9 cellular contexts compared by ENCODE assay signal in the genomic region with DNA sequence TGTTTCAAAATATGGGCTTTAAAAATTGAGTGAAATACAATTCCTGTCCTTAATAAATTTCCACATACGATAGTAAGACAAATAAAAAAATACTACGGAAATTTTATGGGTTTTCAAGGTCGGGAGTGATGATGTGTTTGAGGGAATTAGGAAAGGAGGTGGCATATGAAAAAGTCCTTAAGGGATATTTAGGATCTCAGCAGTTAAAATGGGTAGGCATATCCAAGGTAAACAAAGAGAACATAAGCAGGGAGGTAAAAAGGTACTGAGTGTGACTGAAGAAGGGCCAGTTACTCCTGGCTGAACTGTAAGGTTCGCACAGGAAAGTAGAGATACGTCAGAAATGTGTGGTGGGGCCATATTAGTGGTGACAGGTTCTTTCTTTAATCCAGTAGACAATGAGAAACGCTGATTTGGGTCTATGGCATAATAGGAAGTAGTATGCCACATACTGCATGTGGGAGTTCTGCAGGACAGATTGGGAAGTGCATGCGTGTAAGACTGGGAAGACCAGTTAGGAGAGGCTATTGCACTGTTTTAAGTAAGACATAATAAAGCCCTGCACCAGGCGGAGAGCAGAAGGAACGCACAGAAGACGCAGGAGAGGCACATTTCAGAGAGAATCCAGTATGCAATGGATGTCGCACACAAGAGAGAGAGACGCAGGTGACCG. TPM values are rescaled to one million over a fixed set of nuclear protein-coding genes. Genes with fewer than 3 reads are reported as not detected.
A peak's percentile ranks its signal among the peaks of the same experiment; 100 is the strongest.
DNase-seq lines count a peak whose midpoint lies in the region; ATAC-seq, FAIRE-seq and TF ChIP-seq lines count a peak whose summit lies in the region.
"Had no signal": no experiment of that assay in that cellular context is flagged by ENCODE, and none has a peak within 500 bp of the region (broad histone marks: within the 10 kb centered on the region; RNA-seq: fewer than 3 reads in every experiment).

No MANE protein-coding gene starts in this region.

- H3K9me3 ChIP-seq in astrocyte (ENCODE audit: insufficient read depth, low read depth, low read length) = no peaks in the 10 kb centered on the region
- no peaks in the 10 kb centered on the region for H3K9me3 ChIP-seq in hepatocyte (ENCODE audit: low read depth)

- no peaks in the 10 kb centered on the region for H3K9me3 Mint-ChIP-seq in astrocyte (ENCODE audit: unreplicated experiment)
- H3K9me3 Mint-ChIP-seq: activated naive CD4-positive, alpha-beta T cell treated with anti-CD3 and anti-CD28 coated beads, Interleukin-2, amount 50 U/mL, for 24 hours had no signal

- peak overlapping the region; percentile 97 for H3K4me3 ChIP-seq in astrocyte (ENCODE audit: insufficient read depth, low read depth, low read length)
- H3K4me3 ChIP-seq in hepatocyte = peak overlapping the region; percentile 40

- H3K79me2 ChIP-seq in astrocyte (ENCODE audit: insufficient read depth, low read length) (peaks cover 39% of the 10 kb centered on the region), hepatocyte (peaks cover 37% of the 10 kb centered on the region)

- H3K4me2 ChIP-seq in astrocyte (ENCODE audit: low read length) (peak overlapping the region; percentile 92), hepatocyte (peak overlapping the region; percentile 76)

- FAIRE-seq in astrocyte (lab: Jason Lieb, UNC) = no peak

- no peaks in the 10 kb centered on the region for H3K27me3 Mint-ChIP-seq in astrocyte (ENCODE audit: low read depth, unreplicated experiment)
- H3K27me3 Mint-ChIP-seq: activated naive CD4-positive, alpha-beta T cell treated with anti-CD3 and anti-CD28 coated beads, Interleukin-2, amount 50 U/mL, for 24 hours had no signal

- H3K27ac ChIP-seq in astrocyte (ENCODE audit: low read depth, low read length) (peak overlapping the region; percentile 91), hepatocyte (peak overlapping the region; percentile 92)

- no peaks in the 10 kb centered on the region for H3K36me3 Mint-ChIP-seq in astrocyte (ENCODE audit: low read depth, unreplicated experiment)
- H3K36me3 Mint-ChIP-seq: activated naive CD4-positive, alpha-beta T cell treated with anti-CD3 and anti-CD28 coated beads, Interleukin-2, amount 50 U/mL, for 24 hours had no signal

- peaks cover 10% of the 10 kb centered on the region for H3K4me1 ChIP-seq in astrocyte (ENCODE audit: insufficient read depth, low read length)
- peaks cover 31% of the 10 kb centered on the region for H3K4me1 ChIP-seq in hepatocyte (ENCODE audit: insufficient read depth)

- H2AFZ ChIP-seq in astrocyte (ENCODE audit: low read depth, low read length) (peak overlapping the region; percentile 96), hepatocyte (peak overlapping the region; percentile 76)

- H3K4me3 Mint-ChIP-seq in astrocyte (ENCODE audit: unreplicated experiment) = no peak overlapping the region
- H3K4me3 Mint-ChIP-seq: activated naive CD4-positive, alpha-beta T cell treated with anti-CD3 and anti-CD28 coated beads, Interleukin-2, amount 50 U/mL, for 24 hours had no signal

- no peaks in the 10 kb centered on the region for H3K9me2 ChIP-seq in hepatocyte (replicated peaks; ENCODE audit: insufficient read depth)

- peaks cover 11% of the 10 kb centered on the region for H3K4me1 Mint-ChIP-seq in astrocyte (ENCODE audit: low read depth, unreplicated experiment)

- 13% methylated on average over 13 of the region's 13 CpGs for WGBS in hepatocyte (ENCODE audit: low lambda C conversion rate, missing lambda C conversion rate)

- ATAC-seq in HG02571 (IDR thresholded peaks at IDR 0.05; ENCODE audit: unreplicated experiment) = peak; percentile 0

- H3K27me3 ChIP-seq in astrocyte (ENCODE audit: insufficient read depth, low read length) (no peaks in the 10 kb centered on the region), hepatocyte (no peaks in the 10 kb centered on the region)

- peak overlapping the region; percentile 89 for H3K9ac ChIP-seq in astrocyte (ENCODE audit: low read length)

- DNase-seq in EL (peak; percentile 78), NCI-H345 treated with DMSO at 0.1 percent for 48 hours (lab: John Stamatoyannopoulos, UW; ENCODE audit: unreplicated experiment) (peak; percentile 42), astrocyte (ENCODE audit: low read depth) (peak; percentile 83), hepatocyte (ENCODE audit: low spot score) (peak; percentile 79), renal cortical epithelial cell (ENCODE audit: low read depth) (peak; percentile 89), OCI-M2 (lab: John Stamatoyannopoulos, UW; ENCODE audit: unreplicated experiment) (no peak)
- DNase-seq in activated CD8-positive, alpha-beta memory T cell treated with anti-CD3 and anti-CD28 coated beads, Interleukin-2, amount 50 U/mL, for 48 hours = no peak

- H3K27ac Mint-ChIP-seq in astrocyte (ENCODE audit: unreplicated experiment) = no peak overlapping the region
- H3K27ac Mint-ChIP-seq: activated naive CD4-positive, alpha-beta T cell treated with anti-CD3 and anti-CD28 coated beads, Interleukin-2, amount 50 U/mL, for 24 hours had no signal

- H4K20me1 ChIP-seq in astrocyte (ENCODE audit: insufficient read depth, low read length) (peaks cover 31% of the 10 kb centered on the region), hepatocyte (ENCODE audit: insufficient read depth, poor library complexity, severe bottlenecking) (peaks cover 33% of the 10 kb centered on the region)

- TF ChIP-seq CTCF in astrocyte (IDR thresholded peaks at IDR 0.05; ENCODE audit: insufficient read depth, low read depth, low read length) (peak; percentile 54), hepatocyte (IDR thresholded peaks at IDR 0.05; ENCODE audit: poor library complexity) (peak; percentile 34)

- H3K36me3 ChIP-seq in astrocyte (ENCODE audit: insufficient read depth, low read length) = peaks cover 3% of the 10 kb centered on the region
- no peaks in the 10 kb centered on the region for H3K36me3 ChIP-seq in hepatocyte (replicated peaks; ENCODE audit: insufficient read depth, low read depth)

RNA-seq across cellular contexts. Expression of gene HMGCR, which starts 0.9 kb away (rescaled TPM):
- total RNA-seq in astrocyte = 87.3 and 114 TPM in 2 replicates
- 207 and 208 TPM in 2 replicates for total RNA-seq in hepatocyte
- polyA plus RNA-seq in hepatocyte = 70.2 and 76.1 TPM in 2 replicates
- total RNA-seq in renal cortical epithelial cell = 166 and 272 TPM in 2 replicates

Comparison
In these comparisons a context has a peak if more than half of its experiments do, and no peak if none do; other contexts are left out.
1. DNase-seq: peak in EL (single experiment), NCI-H345 treated with DMSO at 0.1 percent for 48 hours (single experiment), astrocyte (single experiment), hepatocyte (single experiment) and renal cortical epithelial cell (single experiment); none in activated CD8-positive, alpha-beta memory T cell treated with anti-CD3 and anti-CD28 coated beads, Interleukin-2, amount 50 U/mL, for 48 hours (single experiment) and OCI-M2 (single experiment).